Comparison of ENCODE assay signal across 8 cellular contexts in genomic region chr10:26861326-26861998, GRCh38. TPM values are rescaled to one million over a fixed set of nuclear protein-coding genes. Genes with fewer than 3 reads are reported as not detected.
DNase-seq lines count a peak whose midpoint lies in the region; ATAC-seq, FAIRE-seq and TF ChIP-seq lines count a peak whose summit lies in the region.

No MANE protein-coding gene starts in this region.

- peak overlapping the region in 5 of 8 donors; percentile 92 to 99 (median 97) for H3K4me3 Mint-ChIP-seq in naive B cell

- no peak for TF ChIP-seq CTCF in AG04449 (IDR thresholded peaks at IDR 0.05; ENCODE audit: insufficient read depth, low read length, missing control alignments)
- peak; percentile 67 for TF ChIP-seq CTCF in KMS-11 (conservative IDR thresholded peaks at IDR 0.05; ENCODE audit: low read depth, low read length)
- TF ChIP-seq CTCF in brain microvascular endothelial cell (IDR thresholded peaks at IDR 0.05; ENCODE audit: low read depth, low read length, missing control alignments) = no peak

- H4K20me1 ChIP-seq in KMS-11 (ENCODE audit: insufficient read depth) = 0 out of 2 replicates have a peak, but pooled peaks cover 8% of the 10 kb centered on the region

- POLR2A ChIA-PET in AG04449 (lab: Yijun Ruan, JAX) = no interaction called here

- peaks cover 27% of the 10 kb centered on the region for H3K4me1 ChIP-seq in KMS-11 (ENCODE audit: low read depth, poor library complexity, severe bottlenecking)

- no peaks in the 10 kb centered on the region for H3K9me3 Mint-ChIP-seq in naive B cell

- H3K4me1 Mint-ChIP-seq in naive B cell = peaks cover 25 to 29% (median 27%) of the 10 kb centered on the region in 3 donors

- no peak overlapping the region for H3K9ac ChIP-seq in KMS-11

- CTCF ChIA-PET in AG04449 (lab: Yijun Ruan, JAX) = interaction anchor here (0.6 to 3.0 kb wide), 32 partner anchors 10 to 182 kb away, joined by 3 to 38 read pairs (median 4); no protein-coding TSS in a partner anchor

- H3K36me3 ChIP-seq in KMS-11 (ENCODE audit: insufficient read depth) = no peaks in the 10 kb centered on the region
- H3K36me3 ChIP-seq in brain microvascular endothelial cell (replicated peaks) = no peaks in the 10 kb centered on the region

- DNase-seq in AG04449 (ENCODE audit: low read depth, low spot score) = no peak
- DNase-seq in brain microvascular endothelial cell = no peak
- no peak for DNase-seq in naive B cell
- DNase-seq in RCC 7860 (ENCODE audit: low spot score) = no peak
- DNase-seq in Right ventricle myocardium superior = no peak

- peaks cover 0 to 8% of the 10 kb centered on the region in 2 donors for H3K36me3 Mint-ChIP-seq in naive B cell

- H3K27ac ChIP-seq in KMS-11 (no peak overlapping the region), brain microvascular endothelial cell (no peak overlapping the region)

- peak overlapping the region; percentile 37 for H3K4me3 ChIP-seq in AG04449 (ENCODE audit: low read depth, low read length)
- no peak overlapping the region for H3K4me3 ChIP-seq in KMS-11 (IDR thresholded peaks at IDR 0.05; ENCODE audit: insufficient read depth, low read depth, low read length)
- peak overlapping the region; percentile 34 for H3K4me3 ChIP-seq in brain microvascular endothelial cell (ENCODE audit: low read depth, low read length)

- in situ Hi-C loops in brain microvascular endothelial cell (cut with HindIII; ENCODE audit: low pct_ligation_motif_present, low sequenced_read_pairs) = no loop called here

- no peak for FAIRE-seq in RCC 7860 (lab: Jason Lieb, UNC)

- ATAC-seq in naive B cell (ENCODE audit: low read depth in 2 of 2) (no peak), GM19324 (IDR thresholded peaks at IDR 0.05; ENCODE audit: low FRiP score, unreplicated experiment) (no peak), HG03280 (IDR thresholded peaks at IDR 0.05; ENCODE audit: unreplicated experiment) (no peak), Right ventricle myocardium superior (ENCODE audit: poor library complexity) (no peak)

- 0 out of 2 replicates have a peak overlapping the region, but pooled peaks have one; percentile 14 for H3K4me2 ChIP-seq in KMS-11

- H3K27me3 Mint-ChIP-seq in naive B cell = peaks cover 0 to 5% (median 3%) of the 10 kb centered on the region in 3 donors

- intact Hi-C loops in Right ventricle myocardium superior (cut with DNase I) = no loop called here

- no peaks in the 10 kb centered on the region for H3K27me3 ChIP-seq in KMS-11 (ENCODE audit: insufficient read depth, low read depth)
- no peaks in the 10 kb centered on the region for H3K27me3 ChIP-seq in brain microvascular endothelial cell (replicated peaks)

- peaks cover 41% of the 10 kb centered on the region for H3K79me2 ChIP-seq in KMS-11 (ENCODE audit: insufficient read depth, low read depth)

- H3K27ac Mint-ChIP-seq in naive B cell = peak overlapping the region in 4 of 6 donors; percentile 74 to 97 (median 93)

- H2AFZ ChIP-seq in KMS-11 (ENCODE audit: low read depth) = peak overlapping the region; percentile 53; the same call in 1 of the 2 replicates

RNA-seq across cellular contexts. Expression of gene ABI1, which starts 0.7 kb away (rescaled TPM):
- 100 to 1,000 TPM in 5 of 6 donors, 10 to 100 TPM in 1; 85.7 to 122 (median 108) TPM for polyA plus RNA-seq in naive B cell (ENCODE audit: low read depth in 6 of 6)
- 23.9 TPM for total RNA-seq in Right ventricle myocardium superior
